In genomic region chr12:55899035-55899434, GRCh38 we compare ENCODE assay signal across 10 cellular contexts. TPM values are rescaled to one million over a fixed set of nuclear protein-coding genes. Genes with fewer than 3 reads are reported as not detected.
A peak's percentile ranks its signal among the peaks of the same experiment; 100 is the strongest.
DNase-seq lines count a peak whose midpoint lies in the region; ATAC-seq and TF ChIP-seq lines count a peak whose summit lies in the region.
"Had no signal": no experiment of that assay in that cellular context is flagged by ENCODE, and none has a peak within 500 bp of the region (broad histone marks: within the 10 kb centered on the region; RNA-seq: fewer than 3 reads in every experiment).

No MANE protein-coding gene starts in this region.

- no peaks in the 10 kb centered on the region for H3K27me3 ChIP-seq in upper lobe of left lung

- no peak overlapping the region for H3K4me3 Mint-ChIP-seq in central memory CD8-positive, alpha-beta T cell

- H3K27me3 Mint-ChIP-seq in central memory CD8-positive, alpha-beta T cell: no peaks in the 10 kb centered on the region

- H3K36me3 Mint-ChIP-seq in central memory CD8-positive, alpha-beta T cell (ENCODE audit: insufficient read depth): peaks cover 13% of the 10 kb centered on the region

- no peak for TF ChIP-seq CTCF in upper lobe of left lung (IDR thresholded peaks at IDR 0.05)

- WGBS in upper lobe of left lung, 2 donors: 69 to 84% methylated on average over 2 of the region's 2 CpGs

- H3K27ac ChIP-seq in upper lobe of left lung: no peak overlapping the region

- peaks cover 7% of the 10 kb centered on the region for H3K4me1 Mint-ChIP-seq in central memory CD8-positive, alpha-beta T cell

- no peak for TF ChIP-seq POLR2A in upper lobe of left lung (IDR thresholded peaks at IDR 0.05)

- H3K9me3 ChIP-seq in upper lobe of left lung: no peaks in the 10 kb centered on the region

- H3K4me1 ChIP-seq in upper lobe of left lung: no peaks in the 10 kb centered on the region

- peaks cover 4 to 31% (median 21%) of the 10 kb centered on the region in 4 donors for H3K36me3 ChIP-seq in upper lobe of left lung

- H3K27ac Mint-ChIP-seq in central memory CD8-positive, alpha-beta T cell (ENCODE audit: low read depth): peak overlapping the region; percentile 60

- no peaks in the 10 kb centered on the region for H3K9me3 Mint-ChIP-seq in central memory CD8-positive, alpha-beta T cell

- H3K4me3 ChIP-seq in upper lobe of left lung: no peak overlapping the region

- TF ChIP-seq EP300 in upper lobe of left lung (IDR thresholded peaks at IDR 0.05): no peak

- DNase-seq in EH (ENCODE audit: low read depth) (peak; percentile 11), NCI-H524 (lab: John Stamatoyannopoulos, UW) (no peak), DMS 273 treated with DMSO at 0.1 percent for 48 hours (lab: John Stamatoyannopoulos, UW) (no peak), GM19238 (ENCODE audit: insufficient read length, low spot score) (no peak), upper lobe of left lung (no peak)
- peak; percentile 65 for DNase-seq in activated CD4-positive, alpha-beta T cell treated with anti-CD3 and anti-CD28 coated beads for 48 hours
- DNase-seq in central memory CD8-positive, alpha-beta T cell (ENCODE audit: low spot score in 2 of 2): no peak
- peak; percentile 19 for DNase-seq in stimulated activated CD4-positive, alpha-beta T cell treated with anti-CD3 and anti-CD28 coated beads, Interleukin-12 subunit alpha, Interleukin-12 subunit beta, amount 100 ng/mL, for 4 hours
- DNase-seq: KG1, midbrain had no signal

- ATAC-seq in central memory CD8-positive, alpha-beta T cell (replicated peaks; ENCODE audit: extremely low read depth, poor library complexity, severe bottlenecking): no peak
- no peak for ATAC-seq in upper lobe of left lung (ENCODE audit: low FRiP score in 2 of 2)

RNA-seq across cellular contexts. Expression of gene PYM1, which starts 28.7 kb away (rescaled TPM):
- 10 to 100 TPM; 23.0 to 47.3 (median 32.8) TPM for total RNA-seq in upper lobe of left lung

RNA-seq across cellular contexts. Expression of gene DGKA, which starts 31.9 kb away (rescaled TPM):
- 100 to 1,000 TPM in 1 of 6 donors, 10 to 100 TPM in 5; 16.7 to 251 (median 37.3) TPM for total RNA-seq in upper lobe of left lung

RNA-seq across cellular contexts. Expression of gene MMP19, which starts 56.3 kb away (rescaled TPM):
- total RNA-seq in upper lobe of left lung: 100 to 1,000 TPM in 1 of 6 donors, 10 to 100 TPM in 5; 13.6 to 122 (median 42.3) TPM

Comparison
In these comparisons a context has a peak if more than half of its experiments do, and no peak if none do; other contexts are left out.
1. DNase-seq: peak in EH (single experiment), activated CD4-positive, alpha-beta T cell treated with anti-CD3 and anti-CD28 coated beads for 48 hours (single experiment) and stimulated activated CD4-positive, alpha-beta T cell treated with anti-CD3 and anti-CD28 coated beads, Interleukin-12 subunit alpha, Interleukin-12 subunit beta, amount 100 ng/mL, for 4 hours (single experiment); none in central memory CD8-positive, alpha-beta T cell (0 of 2), NCI-H524 (0 of 2), DMS 273 treated with DMSO at 0.1 percent for 48 hours (single experiment), GM19238 (single experiment) and upper lobe of left lung (0 of 2).